ENCODE assay signal across 13 cellular contexts in the genomic region with DNA sequence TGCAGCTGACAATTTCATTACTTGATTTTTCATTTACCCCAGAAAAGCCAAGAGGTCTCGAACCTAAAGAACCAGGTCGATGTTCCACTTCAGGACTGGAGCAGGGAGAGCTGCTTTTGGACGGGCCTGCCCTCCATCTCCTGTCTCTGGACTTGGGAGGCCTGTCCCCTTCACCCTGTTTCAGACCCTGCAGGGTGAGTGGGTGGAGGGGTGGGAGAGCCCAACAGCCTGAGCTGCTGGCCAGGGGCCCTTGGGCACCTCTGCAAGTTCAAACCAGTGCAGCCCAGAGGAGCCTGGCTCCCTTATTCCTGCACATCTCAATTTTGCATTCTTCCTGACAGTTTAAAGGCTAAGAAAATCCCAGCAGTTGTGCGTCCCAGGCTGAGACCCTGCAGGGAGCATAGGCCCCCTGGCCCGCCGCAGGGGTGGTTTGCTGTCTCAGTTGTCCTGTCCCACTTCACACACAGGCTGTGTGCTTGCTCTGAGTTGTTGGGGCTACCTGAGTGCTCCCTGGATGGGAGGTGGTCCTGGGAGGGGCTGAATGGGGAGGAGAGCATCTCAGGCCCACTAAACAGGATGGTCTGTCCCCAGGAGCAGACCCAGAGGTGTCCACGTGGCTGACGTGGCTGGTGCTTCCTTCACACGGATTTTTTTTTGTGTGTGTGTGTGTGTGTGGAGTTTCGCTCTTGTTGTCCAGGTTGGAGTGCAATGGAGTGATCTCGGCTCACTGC.
DNase-seq lines count a peak whose midpoint lies in the region; ATAC-seq and TF ChIP-seq lines count a peak whose summit lies in the region.
"Had no signal": no experiment of that assay in that cellular context is flagged by ENCODE, and none has a peak within 500 bp of the region (broad histone marks: within the 10 kb centered on the region; RNA-seq: fewer than 3 reads in every experiment).

No MANE protein-coding gene starts in this region.

- H3K9me3 Mint-ChIP-seq in activated CD4-positive, alpha-beta memory T cell treated with anti-CD3 and anti-CD28 coated beads, Interleukin-2, amount 10 ng/mL, durations not matched to agents 7 days and 5 days: no peaks in the 10 kb centered on the region
- H3K9me3 Mint-ChIP-seq in activated CD4-positive, alpha-beta memory T cell treated with anti-CD3 and anti-CD28 coated beads for 36 hours: no peaks in the 10 kb centered on the region
- H3K9me3 Mint-ChIP-seq: CD4-positive, alpha-beta memory T cell had no signal

- H3K9me3 ChIP-seq in esophagus muscularis mucosa: no peaks in the 10 kb centered on the region
- H3K9me3 ChIP-seq in neuronal stem cell (replicated peaks in 1 of 2; ENCODE audit: control insufficient read depth in 2 of 2, insufficient read depth in 1 of 2, low read depth in 1 of 2, low read length in 2 of 2): no peaks in the 10 kb centered on the region
- H3K9me3 ChIP-seq in vagina: no peaks in the 10 kb centered on the region

- no peaks in the 10 kb centered on the region for H3K36me3 Mint-ChIP-seq in activated CD4-positive, alpha-beta memory T cell treated with anti-CD3 and anti-CD28 coated beads, Interleukin-2, amount 10 ng/mL, durations not matched to agents 7 days and 5 days (ENCODE audit: low read depth)
- H3K36me3 Mint-ChIP-seq in activated CD4-positive, alpha-beta memory T cell treated with anti-CD3 and anti-CD28 coated beads for 36 hours: no peaks in the 10 kb centered on the region
- H3K36me3 Mint-ChIP-seq: CD4-positive, alpha-beta memory T cell had no signal

- no peak overlapping the region for H3K4me2 ChIP-seq in neuronal stem cell (ENCODE audit: insufficient read depth, low read length, poor library complexity, severe bottlenecking)

- H3K4ac ChIP-seq in neuronal stem cell (ENCODE audit: low read length): no peak overlapping the region

- TF ChIP-seq CTCF in esophagus muscularis mucosa (IDR thresholded peaks at IDR 0.05): no peak
- no peak for TF ChIP-seq CTCF in vagina (IDR thresholded peaks at IDR 0.05)

- no peak overlapping the region for H2BK15ac ChIP-seq in neuronal stem cell (ENCODE audit: low read length)

- H3K79me1 ChIP-seq in neuronal stem cell (ENCODE audit: low read depth, low read length): no peaks in the 10 kb centered on the region

- no peak overlapping the region for H3K4me3 ChIP-seq in esophagus muscularis mucosa
- no peak overlapping the region for H3K4me3 ChIP-seq in neuronal stem cell (ENCODE audit: low read length in 2 of 2)
- H3K4me3 ChIP-seq in vagina: no peak overlapping the region
- H3K4me3 ChIP-seq: GM23248 had no signal

- H2AK5ac ChIP-seq in neuronal stem cell (ENCODE audit: low read depth, low read length): peak overlapping the region; percentile 61

- H3K27ac ChIP-seq in esophagus muscularis mucosa (replicated peaks in 1 of 4) (no peak overlapping the region), neuronal stem cell (replicated peaks; ENCODE audit: low read length) (no peak overlapping the region), vagina (no peak overlapping the region)
- H3K27ac ChIP-seq: GM23248 had no signal

- H3K36me3 ChIP-seq in esophagus muscularis mucosa: no peaks in the 10 kb centered on the region
- H3K36me3 ChIP-seq in neuronal stem cell (replicated peaks in 1 of 2; ENCODE audit: control insufficient read depth in 2 of 2, insufficient read depth in 2 of 2, low read length in 2 of 2): no peaks in the 10 kb centered on the region
- no peaks in the 10 kb centered on the region for H3K36me3 ChIP-seq in vagina

- TF ChIP-seq EP300 in esophagus muscularis mucosa (IDR thresholded peaks at IDR 0.05): no peak

- no peak overlapping the region for H3K27ac Mint-ChIP-seq in activated CD4-positive, alpha-beta memory T cell treated with anti-CD3 and anti-CD28 coated beads, Interleukin-2, amount 10 ng/mL, durations not matched to agents 7 days and 5 days
- no peak overlapping the region for H3K27ac Mint-ChIP-seq in activated CD4-positive, alpha-beta memory T cell treated with anti-CD3 and anti-CD28 coated beads for 36 hours
- H3K27ac Mint-ChIP-seq: CD4-positive, alpha-beta memory T cell had no signal

- H3K4me1 ChIP-seq in esophagus muscularis mucosa (peaks cover 0 to 14% (median 11%) of the 10 kb centered on the region in 4 donors), neuronal stem cell (ENCODE audit: control insufficient read depth in 2 of 2, insufficient read depth in 1 of 2, low read depth in 1 of 2, low read length in 2 of 2) (peaks cover 0 to 7% of the 10 kb centered on the region in 2 donors), vagina (no peaks in the 10 kb centered on the region)

- H3K27me3 ChIP-seq in esophagus muscularis mucosa: peaks cover 0 to 30% (median 0%) of the 10 kb centered on the region in 4 donors
- no peaks in the 10 kb centered on the region for H3K27me3 ChIP-seq in neuronal stem cell (ENCODE audit: control insufficient read depth in 3 of 3, insufficient read depth in 3 of 3, low read depth in 1 of 3, low read length in 3 of 3)
- H3K27me3 ChIP-seq in vagina: no peaks in the 10 kb centered on the region

- H3K4me3 Mint-ChIP-seq in activated CD4-positive, alpha-beta memory T cell treated with anti-CD3 and anti-CD28 coated beads, Interleukin-2, amount 10 ng/mL, durations not matched to agents 7 days and 5 days: no peak overlapping the region
- H3K4me3 Mint-ChIP-seq in activated CD4-positive, alpha-beta memory T cell treated with anti-CD3 and anti-CD28 coated beads for 36 hours: no peak overlapping the region
- H3K4me3 Mint-ChIP-seq: CD4-positive, alpha-beta memory T cell had no signal

- no peak overlapping the region for H3K9ac ChIP-seq in neuronal stem cell (ENCODE audit: low read depth, low read length, poor library complexity)
- H3K9ac ChIP-seq: GM23248 had no signal

- POLR2A ChIA-PET in activated CD4-positive, alpha-beta memory T cell treated with anti-CD3 and anti-CD28 coated beads, Interleukin-2, amount 10 ng/mL, durations not matched to agents 7 days and 5 days (lab: Charles Lee): no interaction called here
- POLR2A ChIA-PET in activated CD4-positive, alpha-beta memory T cell treated with anti-CD3 and anti-CD28 coated beads for 36 hours (lab: Charles Lee): no interaction called here

- H3K23ac ChIP-seq in neuronal stem cell (ENCODE audit: low read depth, low read length, poor library complexity): no peak overlapping the region

- H2AFZ ChIP-seq in neuronal stem cell (ENCODE audit: low read length): no peak overlapping the region
- H2AFZ ChIP-seq: GM23248 had no signal

- H2BK12ac ChIP-seq in neuronal stem cell (ENCODE audit: low read length): no peak overlapping the region

- no peak overlapping the region for H4K8ac ChIP-seq in neuronal stem cell (ENCODE audit: low read depth, low read length)

- 90% methylated on average over 9 of the region's 11 CpGs for WGBS in esophagus muscularis mucosa
- WGBS in neuronal stem cell (ENCODE audit: extremely low coverage in 2 of 2, insufficient read length in 2 of 2, insufficient replicate concordance in 1 of 2), 2 donors: no CpG with 5 or more reads among the region's 11 CpGs

- CTCF ChIA-PET in activated CD4-positive, alpha-beta memory T cell treated with anti-CD3 and anti-CD28 coated beads, Interleukin-2, amount 10 ng/mL, durations not matched to agents 7 days and 5 days (lab: Charles Lee): no interaction called here
- CTCF ChIA-PET in activated CD4-positive, alpha-beta memory T cell treated with anti-CD3 and anti-CD28 coated beads for 36 hours (lab: Charles Lee): no interaction called here

- H3K14ac ChIP-seq in neuronal stem cell (ENCODE audit: low read length): no peak overlapping the region

- TF ChIP-seq POLR2A in esophagus muscularis mucosa (IDR thresholded peaks at IDR 0.05; ENCODE audit: low read depth) (no peak), vagina (IDR thresholded peaks at IDR 0.05) (no peak)

- H3K4me1 Mint-ChIP-seq in activated CD4-positive, alpha-beta memory T cell treated with anti-CD3 and anti-CD28 coated beads, Interleukin-2, amount 10 ng/mL, durations not matched to agents 7 days and 5 days: no peaks in the 10 kb centered on the region
- no peaks in the 10 kb centered on the region for H3K4me1 Mint-ChIP-seq in activated CD4-positive, alpha-beta memory T cell treated with anti-CD3 and anti-CD28 coated beads for 36 hours (ENCODE audit: low read depth)
- H3K4me1 Mint-ChIP-seq: CD4-positive, alpha-beta memory T cell had no signal

- no peak overlapping the region for H2BK120ac ChIP-seq in neuronal stem cell (ENCODE audit: low read depth, low read length)

- H4K91ac ChIP-seq in neuronal stem cell (ENCODE audit: low read depth, low read length, poor library complexity): no peak overlapping the region

- peak; percentile 9 for DNase-seq in activated CD4-positive, alpha-beta memory T cell treated with anti-CD3 and anti-CD28 coated beads, Interleukin-2, amount 10 ng/mL, durations not matched to agents 7 days and 5 days
- DNase-seq in activated CD4-positive, alpha-beta memory T cell treated with anti-CD3 and anti-CD28 coated beads for 36 hours: no peak
- DNase-seq in esophagus muscularis mucosa (ENCODE audit: extremely low spot score): peak; percentile 90
- DNase-seq in neuronal stem cell (ENCODE audit: low spot score): no peak
- DNase-seq in vagina (ENCODE audit: extremely low spot score in 2 of 2): peak; percentile 54 to 67
- no peak for DNase-seq in activated CD4-positive, alpha-beta T cell treated with anti-CD3 and anti-CD28 coated beads, Interleukin-2, amount 50 U/mL, for 1 hour
- no peak for DNase-seq in GM19240 (ENCODE audit: insufficient read length, low spot score)
- DNase-seq: 8988T; CD4-positive, alpha-beta memory T cell; GM23248; NCI-H187; NCI-H69 had no signal

- peaks cover 2% of the 10 kb centered on the region for H3K27me3 Mint-ChIP-seq in activated CD4-positive, alpha-beta memory T cell treated with anti-CD3 and anti-CD28 coated beads, Interleukin-2, amount 10 ng/mL, durations not matched to agents 7 days and 5 days
- peaks cover 5% of the 10 kb centered on the region for H3K27me3 Mint-ChIP-seq in activated CD4-positive, alpha-beta memory T cell treated with anti-CD3 and anti-CD28 coated beads for 36 hours

- no peak for ATAC-seq in GM21529 (IDR thresholded peaks at IDR 0.05; ENCODE audit: unreplicated experiment)

- no peak overlapping the region for H2BK5ac ChIP-seq in neuronal stem cell (ENCODE audit: low read length)

- intact Hi-C loops in activated CD4-positive, alpha-beta memory T cell treated with anti-CD3 and anti-CD28 coated beads for 36 hours (cut with micrococcal nuclease): no loop called here
- intact Hi-C loops in esophagus muscularis mucosa (cut with DNase I): no loop called here
- intact Hi-C loops in vagina (cut with DNase I): no loop called here

- peak overlapping the region; percentile 44 for H3K18ac ChIP-seq in neuronal stem cell (ENCODE audit: low read length)

Comparison
In these comparisons a context has a peak if more than half of its experiments do, and no peak if none do; other contexts are left out.
1. DNase-seq: peak in activated CD4-positive, alpha-beta memory T cell treated with anti-CD3 and anti-CD28 coated beads, Interleukin-2, amount 10 ng/mL, durations not matched to agents 7 days and 5 days (single experiment), esophagus muscularis mucosa (single experiment) and vagina (2 of 2); none in activated CD4-positive, alpha-beta memory T cell treated with anti-CD3 and anti-CD28 coated beads for 36 hours (single experiment), neuronal stem cell (single experiment), activated CD4-positive, alpha-beta T cell treated with anti-CD3 and anti-CD28 coated beads, Interleukin-2, amount 50 U/mL, for 1 hour (single experiment) and GM19240 (single experiment).